33 cellular contexts compared by ENCODE assay signal in genomic region chr11:125236072-125236825, GRCh38.
"Had no signal": no experiment of that assay in that cellular context is flagged by ENCODE, and none has a peak within 500 bp of the region (broad histone marks: within the 10 kb centered on the region; RNA-seq: fewer than 3 reads in every experiment).

No MANE protein-coding gene starts in this region.

- DNase-seq: activated B cell treated with CpG ODN at 0.5 μM for 24 hours; activated CD4-positive, alpha-beta T cell treated with anti-CD3 and anti-CD28 coated beads for 36 hours; activated CD4-positive, alpha-beta T cell treated with anti-CD3 and anti-CD28 coated beads, Interleukin-2, amount 50 U/mL, for 4 hours; activated CD8-positive, alpha-beta memory T cell treated with anti-CD3 and anti-CD28 coated beads, Interleukin-2, amount 50 U/mL, for 48 hours; activated naive CD4-positive, alpha-beta T cell; activated T-cell treated with anti-CD3 and anti-CD28 coated beads, Interleukin-2, amount 50 U/mL, for 4 hours; adrenal gland; brain microvascular endothelial cell; caudate nucleus; effector CD4-positive, alpha-beta T cell; foreskin keratinocyte; glutamatergic neuron; hypothalamus; kidney; left ventricle myocardium inferior; mammary epithelial cell; midbrain; natural killer cell; pancreas; small intestine; stimulated activated CD4-positive, alpha-beta T cell treated with anti-CD3 and anti-CD28 coated beads, Interleukin-2, amount 100 ng/mL, for 24 hours; stomach; T-helper 1 cell; T-helper 9 cell had no signal

- H3K27ac ChIP-seq: adrenal gland, ascending aorta, brain microvascular endothelial cell, foreskin keratinocyte, left ventricle myocardium inferior, pancreas, stomach, suprapubic skin, vagina had no signal

- H3K4me1 Mint-ChIP-seq: activated B cell treated with CpG ODN at 0.5 μM for 24 hours; activated CD4-positive, alpha-beta T cell treated with anti-CD3 and anti-CD28 coated beads for 36 hours; natural killer cell; stimulated activated memory B cell treated with anti-CD40 and anti-IgM and Interleukin-4, amounts not matched to agents 10 μg/mL and 1 μg/mL and 100 μg/mL, for 72 hours had no signal

- ATAC-seq: activated CD4-positive, alpha-beta T cell treated with anti-CD3 and anti-CD28 coated beads for 36 hours; activated T-cell treated with anti-CD3 and anti-CD28 coated beads, Interleukin-2, amount 50 U/mL, for 4 hours; foreskin keratinocyte; natural killer cell; pancreas; sciatic nerve; stimulated activated memory B cell treated with anti-CD40 and anti-IgM and Interleukin-4, amounts not matched to agents 10 μg/mL and 1 μg/mL and 100 μg/mL, for 72 hours had no signal

- H3K4me3 Mint-ChIP-seq: activated B cell treated with CpG ODN at 0.5 μM for 24 hours; activated CD4-positive, alpha-beta T cell treated with anti-CD3 and anti-CD28 coated beads for 36 hours; activated naive CD8-positive, alpha-beta T cell; activated T-cell treated with anti-CD3 and anti-CD28 coated beads, Interleukin-2, amount 50 U/mL, for 4 hours; dendritic cell treated with granulocyte-macrophage colony-stimulating factor and Interleukin-4, amounts not matched to agents 40 ng/mL and 50 ng/mL, for 4 days; natural killer cell; stimulated activated memory B cell treated with anti-CD40 and anti-IgM and Interleukin-4, amounts not matched to agents 10 μg/mL and 1 μg/mL and 100 μg/mL, for 72 hours had no signal

- H3K9me3 ChIP-seq: adrenal gland, ascending aorta, pancreas, stomach, suprapubic skin, vagina had no signal

- H3K36me3 Mint-ChIP-seq: activated naive CD8-positive, alpha-beta T cell; natural killer cell; stimulated activated memory B cell treated with anti-CD40 and anti-IgM and Interleukin-4, amounts not matched to agents 10 μg/mL and 1 μg/mL and 100 μg/mL, for 72 hours had no signal

- H3K27ac Mint-ChIP-seq: activated B cell treated with CpG ODN at 0.5 μM for 24 hours; activated CD4-positive, alpha-beta T cell treated with anti-CD3 and anti-CD28 coated beads for 36 hours; activated naive CD8-positive, alpha-beta T cell; activated T-helper 2 cell treated with anti-CD3 and anti-CD28 coated beads, Interferon-gamma antibody, Interleukin-2, Interleukin-4, amounts not matched to agents 10 μg/mL and 5 μg/mL and 100 μg/mL, durations not matched to agents 14 hours and 24 hours and 36 hours; dendritic cell treated with granulocyte-macrophage colony-stimulating factor and Interleukin-4, amounts not matched to agents 40 ng/mL and 50 ng/mL, for 4 days; natural killer cell; stimulated activated memory B cell treated with anti-CD40 and anti-IgM and Interleukin-4, amounts not matched to agents 10 μg/mL and 1 μg/mL and 100 μg/mL, for 72 hours had no signal

- H3K4me1 ChIP-seq: adrenal gland, ascending aorta, foreskin keratinocyte, left ventricle myocardium inferior, pancreas, stomach, suprapubic skin, vagina had no signal

- H3K9me3 Mint-ChIP-seq: activated B cell treated with CpG ODN at 0.5 μM for 24 hours; activated T-helper 2 cell treated with anti-CD3 and anti-CD28 coated beads, Interferon-gamma antibody, Interleukin-2, Interleukin-4, amounts not matched to agents 10 μg/mL and 5 μg/mL and 100 μg/mL, durations not matched to agents 14 hours and 24 hours and 36 hours; natural killer cell had no signal

- H3K27me3 ChIP-seq: adrenal gland, ascending aorta, brain microvascular endothelial cell, pancreas, stomach, tibial nerve, vagina had no signal
